ENCODE assay signal across 9 cellular contexts in the genomic region with DNA sequence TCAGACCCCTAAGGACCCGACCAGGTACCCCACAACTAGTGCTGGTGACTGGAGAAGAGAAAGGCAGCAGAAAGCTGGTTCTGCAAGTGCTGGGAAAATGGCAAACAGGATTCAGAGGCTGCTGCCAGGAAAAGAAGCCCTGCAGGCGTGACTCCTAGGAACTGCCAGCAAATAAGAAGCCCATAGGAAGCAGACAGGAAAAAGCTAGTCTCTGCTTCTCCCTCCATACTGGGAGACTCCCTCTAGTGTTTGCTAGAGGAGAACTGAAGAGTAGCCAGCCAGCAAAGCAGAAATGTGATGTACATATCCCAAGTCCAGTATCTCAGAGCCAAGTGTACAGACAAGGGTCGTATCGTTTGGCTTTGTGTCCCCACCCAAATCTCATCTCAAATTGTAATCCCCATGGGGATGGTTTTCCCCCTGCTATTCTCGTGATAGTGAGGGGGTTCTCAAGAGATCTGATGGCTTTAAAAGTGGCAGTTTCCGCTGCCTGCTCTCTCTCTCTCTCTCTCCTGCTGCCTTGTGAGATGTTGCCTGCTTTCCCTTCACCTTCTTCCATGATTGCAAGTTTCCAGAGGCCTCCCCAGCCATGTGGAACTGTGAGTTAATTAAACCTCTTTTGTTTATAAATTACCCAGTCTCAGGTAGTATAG. TPM values are rescaled to one million over a fixed set of nuclear protein-coding genes. Genes with fewer than 3 reads are reported as not detected.
DNase-seq lines count a peak whose midpoint lies in the region; TF ChIP-seq lines count a peak whose summit lies in the region.
"Had no signal": no experiment of that assay in that cellular context is flagged by ENCODE, and none has a peak within 500 bp of the region (broad histone marks: within the 10 kb centered on the region; RNA-seq: fewer than 3 reads in every experiment).

No MANE protein-coding gene starts in this region.

- no peak overlapping the region for H3K27ac ChIP-seq in CD4-positive, alpha-beta memory T cell (ENCODE audit: low read depth, low read length)

- peaks cover 0 to 17% (median 7%) of the 10 kb centered on the region in 8 donors for H3K9me3 Mint-ChIP-seq in CD4-positive, alpha-beta memory T cell

- POLR2A ChIA-PET in CD4-positive, alpha-beta memory T cell (lab: Charles Lee; ENCODE audit: partially characterized antibody): no interaction called here

- DNase-seq in AG08395 (ENCODE audit: low spot score) (peak; percentile 74), amniotic epithelial cell (ENCODE audit: low read depth) (peak; percentile 56), hepatic stellate cell (ENCODE audit: low spot score) (peak; percentile 66), stromal cell of bone marrow (ENCODE audit: low read depth) (peak; percentile 78), NCI-H187 (lab: John Stamatoyannopoulos, UW) (no peak), NCI-H128 (lab: John Stamatoyannopoulos, UW; ENCODE audit: unreplicated experiment) (no peak)
- no peak for DNase-seq in CD4-positive, alpha-beta memory T cell

- no peak overlapping the region for H3K4me3 ChIP-seq in CD4-positive, alpha-beta memory T cell (ENCODE audit: low read length in 2 of 2)

- intact Hi-C loops in CD4-positive, alpha-beta memory T cell (cut with micrococcal nuclease): loop anchor here (10.0 kb wide), 1 partner anchor 52 kb away; no protein-coding TSS in a partner anchor

- no peaks in the 10 kb centered on the region for H3K27me3 Mint-ChIP-seq in CD4-positive, alpha-beta memory T cell

- H3K36me3 ChIP-seq in CD4-positive, alpha-beta memory T cell (ENCODE audit: insufficient read depth, low read length): no peaks in the 10 kb centered on the region

- no peaks in the 10 kb centered on the region for H3K4me1 ChIP-seq in CD4-positive, alpha-beta memory T cell (ENCODE audit: insufficient read depth, low read length)

- CTCF ChIA-PET in CD4-positive, alpha-beta memory T cell (lab: Charles Lee; ENCODE audit: partially characterized antibody): no interaction called here

- no peak overlapping the region for H3K4me3 Mint-ChIP-seq in CD4-positive, alpha-beta memory T cell

- TF ChIP-seq EP300 in Ishikawa (IDR thresholded peaks at IDR 0.05; ENCODE audit: borderline replicate concordance): no peak

- TF ChIP-seq RAD21 in Ishikawa (IDR thresholded peaks at IDR 0.05; ENCODE audit: low read depth): peak; percentile 51

- H3K27ac Mint-ChIP-seq in CD4-positive, alpha-beta memory T cell: no peak overlapping the region

- H3K9me3 ChIP-seq in CD4-positive, alpha-beta memory T cell (ENCODE audit: control insufficient read depth in 1 of 2, low read length in 2 of 2): no peaks in the 10 kb centered on the region

- no peaks in the 10 kb centered on the region for H3K36me3 Mint-ChIP-seq in CD4-positive, alpha-beta memory T cell

- H3K4me1 Mint-ChIP-seq in CD4-positive, alpha-beta memory T cell: no peaks in the 10 kb centered on the region

- H3K27me3 ChIP-seq in CD4-positive, alpha-beta memory T cell (ENCODE audit: insufficient read depth, low read length): no peaks in the 10 kb centered on the region

TF ChIP-seq in Ishikawa, 13 proteins besides CTCF, POLR2A, EP300 and RAD21:
- TF ChIP-seq TCF12 (IDR thresholded peaks at IDR 0.05; ENCODE audit: low read depth): no peak
- TF ChIP-seq TAF1 (IDR thresholded peaks at IDR 0.05; ENCODE audit: low read depth): no peak
- TF ChIP-seq, protein P1, sequence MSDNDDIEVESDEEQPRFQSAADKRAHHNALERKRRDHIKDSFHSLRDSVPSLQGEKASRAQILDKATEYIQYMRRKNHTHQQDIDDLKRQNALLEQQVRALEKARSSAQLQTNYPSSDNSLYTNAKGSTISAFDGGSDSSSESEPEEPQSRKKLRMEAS (IDR thresholded peaks at IDR 0.05): no peak
- no peak for TF ChIP-seq CEBPB (IDR thresholded peaks at IDR 0.05)
- no peak for TF ChIP-seq TEAD4 (IDR thresholded peaks at IDR 0.05)
- no peak for TF ChIP-seq CREB1 (IDR thresholded peaks at IDR 0.05; ENCODE audit: low read depth)
- no peak for TF ChIP-seq EGR1 (IDR thresholded peaks at IDR 0.05)
- TF ChIP-seq YY1 (IDR thresholded peaks at IDR 0.05; ENCODE audit: low read depth): no peak
- TF ChIP-seq FOXM1 (IDR thresholded peaks at IDR 0.05; ENCODE audit: borderline replicate concordance, low read depth): no peak
- TF ChIP-seq, protein P2, sequence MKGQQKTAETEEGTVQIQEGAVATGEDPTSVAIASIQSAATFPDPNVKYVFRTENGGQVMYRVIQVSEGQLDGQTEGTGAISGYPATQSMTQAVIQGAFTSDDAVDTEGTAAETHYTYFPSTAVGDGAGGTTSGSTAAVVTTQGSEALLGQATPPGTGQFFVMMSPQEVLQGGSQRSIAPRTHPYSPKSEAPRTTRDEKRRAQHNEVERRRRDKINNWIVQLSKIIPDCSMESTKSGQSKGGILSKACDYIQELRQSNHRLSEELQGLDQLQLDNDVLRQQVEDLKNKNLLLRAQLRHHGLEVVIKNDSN (IDR thresholded peaks at IDR 0.05): no peak
- no peak for TF ChIP-seq NFIC (IDR thresholded peaks at IDR 0.05)
- TF ChIP-seq, protein P3, sequence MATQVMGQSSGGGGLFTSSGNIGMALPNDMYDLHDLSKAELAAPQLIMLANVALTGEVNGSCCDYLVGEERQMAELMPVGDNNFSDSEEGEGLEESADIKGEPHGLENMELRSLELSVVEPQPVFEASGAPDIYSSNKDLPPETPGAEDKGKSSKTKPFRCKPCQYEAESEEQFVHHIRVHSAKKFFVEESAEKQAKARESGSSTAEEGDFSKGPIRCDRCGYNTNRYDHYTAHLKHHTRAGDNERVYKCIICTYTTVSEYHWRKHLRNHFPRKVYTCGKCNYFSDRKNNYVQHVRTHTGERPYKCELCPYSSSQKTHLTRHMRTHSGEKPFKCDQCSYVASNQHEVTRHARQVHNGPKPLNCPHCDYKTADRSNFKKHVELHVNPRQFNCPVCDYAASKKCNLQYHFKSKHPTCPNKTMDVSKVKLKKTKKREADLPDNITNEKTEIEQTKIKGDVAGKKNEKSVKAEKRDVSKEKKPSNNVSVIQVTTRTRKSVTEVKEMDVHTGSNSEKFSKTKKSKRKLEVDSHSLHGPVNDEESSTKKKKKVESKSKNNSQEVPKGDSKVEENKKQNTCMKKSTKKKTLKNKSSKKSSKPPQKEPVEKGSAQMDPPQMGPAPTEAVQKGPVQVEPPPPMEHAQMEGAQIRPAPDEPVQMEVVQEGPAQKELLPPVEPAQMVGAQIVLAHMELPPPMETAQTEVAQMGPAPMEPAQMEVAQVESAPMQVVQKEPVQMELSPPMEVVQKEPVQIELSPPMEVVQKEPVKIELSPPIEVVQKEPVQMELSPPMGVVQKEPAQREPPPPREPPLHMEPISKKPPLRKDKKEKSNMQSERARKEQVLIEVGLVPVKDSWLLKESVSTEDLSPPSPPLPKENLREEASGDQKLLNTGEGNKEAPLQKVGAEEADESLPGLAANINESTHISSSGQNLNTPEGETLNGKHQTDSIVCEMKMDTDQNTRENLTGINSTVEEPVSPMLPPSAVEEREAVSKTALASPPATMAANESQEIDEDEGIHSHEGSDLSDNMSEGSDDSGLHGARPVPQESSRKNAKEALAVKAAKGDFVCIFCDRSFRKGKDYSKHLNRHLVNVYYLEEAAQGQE (IDR thresholded peaks at IDR 0.05; ENCODE audit: low read depth): no peak
- no peak for TF ChIP-seq ZBTB7A (IDR thresholded peaks at IDR 0.05; ENCODE audit: low read depth)
TF ChIP-seq in Ishikawa: peak in this region for 0.

RNA-seq across cellular contexts. Expression of a gene that starts 38.1 kb away (rescaled TPM):
- total RNA-seq in CD4-positive, alpha-beta memory T cell: not detected
- polyA plus RNA-seq in CD4-positive, alpha-beta memory T cell: under 1 TPM in 1 of 2 donors, not detected in 1; 0.32 TPM
- total RNA-seq: activated CD8-positive, alpha-beta memory T cell treated with anti-CD3 and anti-CD28 coated beads for 36 hours had no signal

Comparison
In these comparisons a context has a peak if more than half of its experiments do, and no peak if none do; other contexts are left out.
1. DNase-seq: peak in AG08395 (single experiment), amniotic epithelial cell (single experiment), hepatic stellate cell (single experiment) and stromal cell of bone marrow (single experiment); none in CD4-positive, alpha-beta memory T cell (0 of 5), NCI-H187 (0 of 2) and NCI-H128 (single experiment).